1 cellular context compared by ENCODE assay signal in the genomic region with DNA sequence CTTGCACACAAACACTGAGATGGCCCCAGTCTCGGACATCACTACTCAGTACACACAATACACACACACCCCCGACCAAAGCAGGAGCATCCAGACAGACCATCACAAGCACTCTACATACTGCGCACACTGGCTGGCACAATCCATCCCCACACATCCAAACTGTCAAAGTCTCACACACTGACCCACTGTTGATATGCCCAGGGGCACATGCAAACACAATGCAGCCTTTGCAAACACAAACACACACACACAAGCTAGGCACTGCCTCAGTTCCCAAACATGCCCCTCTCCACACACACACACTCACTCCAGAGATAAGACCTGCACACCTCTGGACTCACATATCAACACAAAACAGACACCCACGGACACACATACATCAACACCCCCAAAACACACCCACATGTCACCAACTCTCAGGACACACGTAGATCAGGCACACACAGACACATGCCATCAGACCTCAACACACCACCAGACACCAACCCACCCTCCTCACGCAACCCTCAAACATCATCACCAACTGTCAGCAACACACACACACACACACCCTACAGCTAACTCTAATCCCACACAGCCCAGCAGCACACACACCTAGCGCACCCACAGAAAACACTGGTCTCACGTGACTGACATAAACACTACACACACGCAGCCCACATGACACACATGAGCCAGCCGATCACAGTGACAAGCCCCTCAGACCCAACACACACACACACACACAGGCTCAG.
TF ChIP-seq lines count a peak whose summit lies in the region.

No MANE protein-coding gene starts in this region.

TF ChIP-seq in HepG2, 621 proteins besides CTCF, POLR2A, EP300 and RAD21 (continued from another document and continues in another):
- TF ChIP-seq, protein P1, sequence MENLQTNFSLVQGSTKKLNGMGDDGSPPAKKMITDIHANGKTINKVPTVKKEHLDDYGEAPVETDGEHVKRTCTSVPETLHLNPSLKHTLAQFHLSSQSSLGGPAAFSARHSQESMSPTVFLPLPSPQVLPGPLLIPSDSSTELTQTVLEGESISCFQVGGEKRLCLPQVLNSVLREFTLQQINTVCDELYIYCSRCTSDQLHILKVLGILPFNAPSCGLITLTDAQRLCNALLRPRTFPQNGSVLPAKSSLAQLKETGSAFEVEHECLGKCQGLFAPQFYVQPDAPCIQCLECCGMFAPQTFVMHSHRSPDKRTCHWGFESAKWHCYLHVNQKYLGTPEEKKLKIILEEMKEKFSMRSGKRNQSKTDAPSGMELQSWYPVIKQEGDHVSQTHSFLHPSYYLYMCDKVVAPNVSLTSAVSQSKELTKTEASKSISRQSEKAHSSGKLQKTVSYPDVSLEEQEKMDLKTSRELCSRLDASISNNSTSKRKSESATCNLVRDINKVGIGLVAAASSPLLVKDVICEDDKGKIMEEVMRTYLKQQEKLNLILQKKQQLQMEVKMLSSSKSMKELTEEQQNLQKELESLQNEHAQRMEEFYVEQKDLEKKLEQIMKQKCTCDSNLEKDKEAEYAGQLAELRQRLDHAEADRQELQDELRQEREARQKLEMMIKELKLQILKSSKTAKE (CRISPR knock-in tag; IDR thresholded peaks at IDR 0.05; ENCODE audit: borderline replicate concordance): no peak
- TF ChIP-seq ZNF724P (CRISPR knock-in tag; IDR thresholded peaks at IDR 0.05; ENCODE audit: borderline replicate concordance) (no peak), ZNF644 (CRISPR knock-in tag; IDR thresholded peaks at IDR 0.05; ENCODE audit: low read depth) (no peak), HOXA9 (CRISPR knock-in tag; IDR thresholded peaks at IDR 0.05; ENCODE audit: borderline replicate concordance) (no peak), SP4 (CRISPR knock-in tag; IDR thresholded peaks at IDR 0.05) (no peak), HIVEP1 (CRISPR knock-in tag; IDR thresholded peaks at IDR 0.05) (no peak), POGZ (CRISPR knock-in tag; IDR thresholded peaks at IDR 0.05) (peak; percentile 7; the same call in 1 of the 2 replicates), ZNF333 (CRISPR knock-in tag; IDR thresholded peaks at IDR 0.05; ENCODE audit: borderline replicate concordance) (no peak), ZNF883 (CRISPR knock-in tag; IDR thresholded peaks at IDR 0.05; ENCODE audit: not compliant biosample characterization) (no peak), ZNF12 (CRISPR knock-in tag; IDR thresholded peaks at IDR 0.05) (no peak), GABPB1 (CRISPR knock-in tag; IDR thresholded peaks at IDR 0.05) (no peak), ELF1 (CRISPR knock-in tag; IDR thresholded peaks at IDR 0.05) (no peak), HHEX (CRISPR knock-in tag; IDR thresholded peaks at IDR 0.05) (no peak), BHLHE40 (IDR thresholded peaks at IDR 0.05; ENCODE audit: low read length) (peak; percentile 83), GPN1 (CRISPR knock-in tag; IDR thresholded peaks at IDR 0.05; ENCODE audit: borderline replicate concordance) (no peak), ZNF749 (CRISPR knock-in tag; IDR thresholded peaks at IDR 0.05; ENCODE audit: borderline replicate concordance) (no peak), MZF1 (CRISPR knock-in tag; IDR thresholded peaks at IDR 0.05; ENCODE audit: borderline replicate concordance) (peak; percentile 64; the same call in 1 of the 2 replicates), NFIB (CRISPR knock-in tag; IDR thresholded peaks at IDR 0.05; ENCODE audit: borderline replicate concordance) (no peak), ZBTB1 (CRISPR knock-in tag; IDR thresholded peaks at IDR 0.05; ENCODE audit: borderline replicate concordance) (no peak), ZMAT3 (CRISPR knock-in tag; conservative IDR thresholded peaks at IDR 0.05) (no peak), ZFP36L1 (CRISPR knock-in tag; IDR thresholded peaks at IDR 0.05) (no peak), NR2F2 (IDR thresholded peaks at IDR 0.05; ENCODE audit: borderline replicate concordance, low read depth) (no peak), ZNF350 (CRISPR knock-in tag; IDR thresholded peaks at IDR 0.05; ENCODE audit: borderline replicate concordance, low read depth) (0 out of 2 replicates have a peak, but pooled peaks have one; percentile 2), ZNF780A (CRISPR knock-in tag; IDR thresholded peaks at IDR 0.05) (no peak)
- TF ChIP-seq, protein P2, sequence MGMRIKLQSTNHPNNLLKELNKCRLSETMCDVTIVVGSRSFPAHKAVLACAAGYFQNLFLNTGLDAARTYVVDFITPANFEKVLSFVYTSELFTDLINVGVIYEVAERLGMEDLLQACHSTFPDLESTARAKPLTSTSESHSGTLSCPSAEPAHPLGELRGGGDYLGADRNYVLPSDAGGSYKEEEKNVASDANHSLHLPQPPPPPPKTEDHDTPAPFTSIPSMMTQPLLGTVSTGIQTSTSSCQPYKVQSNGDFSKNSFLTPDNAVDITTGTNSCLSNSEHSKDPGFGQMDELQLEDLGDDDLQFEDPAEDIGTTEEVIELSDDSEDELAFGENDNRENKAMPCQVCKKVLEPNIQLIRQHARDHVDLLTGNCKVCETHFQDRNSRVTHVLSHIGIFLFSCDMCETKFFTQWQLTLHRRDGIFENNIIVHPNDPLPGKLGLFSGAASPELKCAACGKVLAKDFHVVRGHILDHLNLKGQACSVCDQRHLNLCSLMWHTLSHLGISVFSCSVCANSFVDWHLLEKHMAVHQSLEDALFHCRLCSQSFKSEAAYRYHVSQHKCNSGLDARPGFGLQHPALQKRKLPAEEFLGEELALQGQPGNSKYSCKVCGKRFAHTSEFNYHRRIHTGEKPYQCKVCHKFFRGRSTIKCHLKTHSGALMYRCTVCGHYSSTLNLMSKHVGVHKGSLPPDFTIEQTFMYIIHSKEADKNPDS (CRISPR knock-in tag; IDR thresholded peaks at IDR 0.05): no peak
- TF ChIP-seq, protein P3, sequence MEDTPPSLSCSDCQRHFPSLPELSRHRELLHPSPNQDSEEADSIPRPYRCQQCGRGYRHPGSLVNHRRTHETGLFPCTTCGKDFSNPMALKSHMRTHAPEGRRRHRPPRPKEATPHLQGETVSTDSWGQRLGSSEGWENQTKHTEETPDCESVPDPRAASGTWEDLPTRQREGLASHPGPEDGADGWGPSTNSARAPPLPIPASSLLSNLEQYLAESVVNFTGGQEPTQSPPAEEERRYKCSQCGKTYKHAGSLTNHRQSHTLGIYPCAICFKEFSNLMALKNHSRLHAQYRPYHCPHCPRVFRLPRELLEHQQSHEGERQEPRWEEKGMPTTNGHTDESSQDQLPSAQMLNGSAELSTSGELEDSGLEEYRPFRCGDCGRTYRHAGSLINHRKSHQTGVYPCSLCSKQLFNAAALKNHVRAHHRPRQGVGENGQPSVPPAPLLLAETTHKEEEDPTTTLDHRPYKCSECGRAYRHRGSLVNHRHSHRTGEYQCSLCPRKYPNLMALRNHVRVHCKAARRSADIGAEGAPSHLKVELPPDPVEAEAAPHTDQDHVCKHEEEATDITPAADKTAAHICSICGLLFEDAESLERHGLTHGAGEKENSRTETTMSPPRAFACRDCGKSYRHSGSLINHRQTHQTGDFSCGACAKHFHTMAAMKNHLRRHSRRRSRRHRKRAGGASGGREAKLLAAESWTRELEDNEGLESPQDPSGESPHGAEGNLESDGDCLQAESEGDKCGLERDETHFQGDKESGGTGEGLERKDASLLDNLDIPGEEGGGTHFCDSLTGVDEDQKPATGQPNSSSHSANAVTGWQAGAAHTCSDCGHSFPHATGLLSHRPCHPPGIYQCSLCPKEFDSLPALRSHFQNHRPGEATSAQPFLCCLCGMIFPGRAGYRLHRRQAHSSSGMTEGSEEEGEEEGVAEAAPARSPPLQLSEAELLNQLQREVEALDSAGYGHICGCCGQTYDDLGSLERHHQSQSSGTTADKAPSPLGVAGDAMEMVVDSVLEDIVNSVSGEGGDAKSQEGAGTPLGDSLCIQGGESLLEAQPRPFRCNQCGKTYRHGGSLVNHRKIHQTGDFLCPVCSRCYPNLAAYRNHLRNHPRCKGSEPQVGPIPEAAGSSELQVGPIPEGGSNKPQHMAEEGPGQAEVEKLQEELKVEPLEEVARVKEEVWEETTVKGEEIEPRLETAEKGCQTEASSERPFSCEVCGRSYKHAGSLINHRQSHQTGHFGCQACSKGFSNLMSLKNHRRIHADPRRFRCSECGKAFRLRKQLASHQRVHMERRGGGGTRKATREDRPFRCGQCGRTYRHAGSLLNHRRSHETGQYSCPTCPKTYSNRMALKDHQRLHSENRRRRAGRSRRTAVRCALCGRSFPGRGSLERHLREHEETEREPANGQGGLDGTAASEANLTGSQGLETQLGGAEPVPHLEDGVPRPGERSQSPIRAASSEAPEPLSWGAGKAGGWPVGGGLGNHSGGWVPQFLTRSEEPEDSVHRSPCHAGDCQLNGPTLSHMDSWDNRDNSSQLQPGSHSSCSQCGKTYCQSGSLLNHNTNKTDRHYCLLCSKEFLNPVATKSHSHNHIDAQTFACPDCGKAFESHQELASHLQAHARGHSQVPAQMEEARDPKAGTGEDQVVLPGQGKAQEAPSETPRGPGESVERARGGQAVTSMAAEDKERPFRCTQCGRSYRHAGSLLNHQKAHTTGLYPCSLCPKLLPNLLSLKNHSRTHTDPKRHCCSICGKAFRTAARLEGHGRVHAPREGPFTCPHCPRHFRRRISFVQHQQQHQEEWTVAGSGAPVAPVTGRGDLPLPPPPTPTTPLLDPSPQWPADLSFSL (CRISPR knock-in tag; IDR thresholded peaks at IDR 0.05): peak; percentile 97
- TF ChIP-seq, protein P4, sequence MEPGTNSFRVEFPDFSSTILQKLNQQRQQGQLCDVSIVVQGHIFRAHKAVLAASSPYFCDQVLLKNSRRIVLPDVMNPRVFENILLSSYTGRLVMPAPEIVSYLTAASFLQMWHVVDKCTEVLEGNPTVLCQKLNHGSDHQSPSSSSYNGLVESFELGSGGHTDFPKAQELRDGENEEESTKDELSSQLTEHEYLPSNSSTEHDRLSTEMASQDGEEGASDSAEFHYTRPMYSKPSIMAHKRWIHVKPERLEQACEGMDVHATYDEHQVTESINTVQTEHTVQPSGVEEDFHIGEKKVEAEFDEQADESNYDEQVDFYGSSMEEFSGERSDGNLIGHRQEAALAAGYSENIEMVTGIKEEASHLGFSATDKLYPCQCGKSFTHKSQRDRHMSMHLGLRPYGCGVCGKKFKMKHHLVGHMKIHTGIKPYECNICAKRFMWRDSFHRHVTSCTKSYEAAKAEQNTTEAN (CRISPR knock-in tag; conservative IDR thresholded peaks at IDR 0.05): no peak
- TF ChIP-seq, protein P5, sequence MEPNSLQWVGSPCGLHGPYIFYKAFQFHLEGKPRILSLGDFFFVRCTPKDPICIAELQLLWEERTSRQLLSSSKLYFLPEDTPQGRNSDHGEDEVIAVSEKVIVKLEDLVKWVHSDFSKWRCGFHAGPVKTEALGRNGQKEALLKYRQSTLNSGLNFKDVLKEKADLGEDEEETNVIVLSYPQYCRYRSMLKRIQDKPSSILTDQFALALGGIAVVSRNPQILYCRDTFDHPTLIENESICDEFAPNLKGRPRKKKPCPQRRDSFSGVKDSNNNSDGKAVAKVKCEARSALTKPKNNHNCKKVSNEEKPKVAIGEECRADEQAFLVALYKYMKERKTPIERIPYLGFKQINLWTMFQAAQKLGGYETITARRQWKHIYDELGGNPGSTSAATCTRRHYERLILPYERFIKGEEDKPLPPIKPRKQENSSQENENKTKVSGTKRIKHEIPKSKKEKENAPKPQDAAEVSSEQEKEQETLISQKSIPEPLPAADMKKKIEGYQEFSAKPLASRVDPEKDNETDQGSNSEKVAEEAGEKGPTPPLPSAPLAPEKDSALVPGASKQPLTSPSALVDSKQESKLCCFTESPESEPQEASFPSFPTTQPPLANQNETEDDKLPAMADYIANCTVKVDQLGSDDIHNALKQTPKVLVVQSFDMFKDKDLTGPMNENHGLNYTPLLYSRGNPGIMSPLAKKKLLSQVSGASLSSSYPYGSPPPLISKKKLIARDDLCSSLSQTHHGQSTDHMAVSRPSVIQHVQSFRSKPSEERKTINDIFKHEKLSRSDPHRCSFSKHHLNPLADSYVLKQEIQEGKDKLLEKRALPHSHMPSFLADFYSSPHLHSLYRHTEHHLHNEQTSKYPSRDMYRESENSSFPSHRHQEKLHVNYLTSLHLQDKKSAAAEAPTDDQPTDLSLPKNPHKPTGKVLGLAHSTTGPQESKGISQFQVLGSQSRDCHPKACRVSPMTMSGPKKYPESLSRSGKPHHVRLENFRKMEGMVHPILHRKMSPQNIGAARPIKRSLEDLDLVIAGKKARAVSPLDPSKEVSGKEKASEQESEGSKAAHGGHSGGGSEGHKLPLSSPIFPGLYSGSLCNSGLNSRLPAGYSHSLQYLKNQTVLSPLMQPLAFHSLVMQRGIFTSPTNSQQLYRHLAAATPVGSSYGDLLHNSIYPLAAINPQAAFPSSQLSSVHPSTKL (CRISPR knock-in tag; IDR thresholded peaks at IDR 0.05): no peak
- TF ChIP-seq, protein P6, sequence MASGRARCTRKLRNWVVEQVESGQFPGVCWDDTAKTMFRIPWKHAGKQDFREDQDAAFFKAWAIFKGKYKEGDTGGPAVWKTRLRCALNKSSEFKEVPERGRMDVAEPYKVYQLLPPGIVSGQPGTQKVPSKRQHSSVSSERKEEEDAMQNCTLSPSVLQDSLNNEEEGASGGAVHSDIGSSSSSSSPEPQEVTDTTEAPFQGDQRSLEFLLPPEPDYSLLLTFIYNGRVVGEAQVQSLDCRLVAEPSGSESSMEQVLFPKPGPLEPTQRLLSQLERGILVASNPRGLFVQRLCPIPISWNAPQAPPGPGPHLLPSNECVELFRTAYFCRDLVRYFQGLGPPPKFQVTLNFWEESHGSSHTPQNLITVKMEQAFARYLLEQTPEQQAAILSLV (CRISPR knock-in tag; IDR thresholded peaks at IDR 0.05; ENCODE audit: borderline replicate concordance): no peak
- TF ChIP-seq, protein P7, sequence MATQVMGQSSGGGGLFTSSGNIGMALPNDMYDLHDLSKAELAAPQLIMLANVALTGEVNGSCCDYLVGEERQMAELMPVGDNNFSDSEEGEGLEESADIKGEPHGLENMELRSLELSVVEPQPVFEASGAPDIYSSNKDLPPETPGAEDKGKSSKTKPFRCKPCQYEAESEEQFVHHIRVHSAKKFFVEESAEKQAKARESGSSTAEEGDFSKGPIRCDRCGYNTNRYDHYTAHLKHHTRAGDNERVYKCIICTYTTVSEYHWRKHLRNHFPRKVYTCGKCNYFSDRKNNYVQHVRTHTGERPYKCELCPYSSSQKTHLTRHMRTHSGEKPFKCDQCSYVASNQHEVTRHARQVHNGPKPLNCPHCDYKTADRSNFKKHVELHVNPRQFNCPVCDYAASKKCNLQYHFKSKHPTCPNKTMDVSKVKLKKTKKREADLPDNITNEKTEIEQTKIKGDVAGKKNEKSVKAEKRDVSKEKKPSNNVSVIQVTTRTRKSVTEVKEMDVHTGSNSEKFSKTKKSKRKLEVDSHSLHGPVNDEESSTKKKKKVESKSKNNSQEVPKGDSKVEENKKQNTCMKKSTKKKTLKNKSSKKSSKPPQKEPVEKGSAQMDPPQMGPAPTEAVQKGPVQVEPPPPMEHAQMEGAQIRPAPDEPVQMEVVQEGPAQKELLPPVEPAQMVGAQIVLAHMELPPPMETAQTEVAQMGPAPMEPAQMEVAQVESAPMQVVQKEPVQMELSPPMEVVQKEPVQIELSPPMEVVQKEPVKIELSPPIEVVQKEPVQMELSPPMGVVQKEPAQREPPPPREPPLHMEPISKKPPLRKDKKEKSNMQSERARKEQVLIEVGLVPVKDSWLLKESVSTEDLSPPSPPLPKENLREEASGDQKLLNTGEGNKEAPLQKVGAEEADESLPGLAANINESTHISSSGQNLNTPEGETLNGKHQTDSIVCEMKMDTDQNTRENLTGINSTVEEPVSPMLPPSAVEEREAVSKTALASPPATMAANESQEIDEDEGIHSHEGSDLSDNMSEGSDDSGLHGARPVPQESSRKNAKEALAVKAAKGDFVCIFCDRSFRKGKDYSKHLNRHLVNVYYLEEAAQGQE (IDR thresholded peaks at IDR 0.05; ENCODE audit: borderline replicate concordance in 1 of 2, low read depth in 1 of 2, low read length in 2 of 2): no peak
